ENCODE assay signal across 21 cellular contexts in genomic region chr1:119924948-119925898, GRCh38. TPM values are rescaled to one million over a fixed set of nuclear protein-coding genes. Genes with fewer than 3 reads are reported as not detected.
"Had no signal": no experiment of that assay in that cellular context is flagged by ENCODE, and none has a peak within 500 bp of the region (broad histone marks: within the 10 kb centered on the region; RNA-seq: fewer than 3 reads in every experiment).

No MANE protein-coding gene starts in this region.

- DNase-seq: activated CD4-positive, alpha-beta memory T cell treated with anti-CD3 and anti-CD28 coated beads for 36 hours; activated CD4-positive, alpha-beta T cell treated with anti-CD3 and anti-CD28 coated beads for 1 hour; activated CD8-positive, alpha-beta memory T cell treated with anti-CD3 and anti-CD28 coated beads, Interleukin-2, amount 10 ng/mL, durations not matched to agents 7 days and 5 days; activated naive CD4-positive, alpha-beta T cell treated with anti-CD3 and anti-CD28 coated beads, Interleukin-2, amount 50 U/mL, for 16 hours; activated T-cell treated with anti-CD3 and anti-CD28 coated beads, Interleukin-2, amount 50 U/mL, for 1 hour; amniotic stem cell; cortex of kidney; effector CD4-positive, alpha-beta T cell; heart left ventricle; immature natural killer cell; lower lobe of right lung; midbrain; ovary; stimulated activated CD4-positive, alpha-beta T cell treated with anti-CD3 and anti-CD28 coated beads, Interleukin-4, amount 100 ng/mL, for 24 hours; stimulated activated naive CD8-positive, alpha-beta T cell treated with anti-CD3 and anti-CD28 coated beads, Interleukin-15, Interleukin-2, amounts not matched to agents 100 U/mL and 50 U/mL, for 24 hours had no signal

- H3K4me1 Mint-ChIP-seq: activated CD8-positive, alpha-beta memory T cell treated with anti-CD3 and anti-CD28 coated beads, Interleukin-2, amount 10 ng/mL, durations not matched to agents 7 days and 5 days; immature natural killer cell had no signal

- H3K27me3 ChIP-seq: heart left ventricle, ovary, suprapubic skin, upper lobe of left lung had no signal

- H3K9me3 Mint-ChIP-seq: activated CD4-positive, alpha-beta memory T cell treated with anti-CD3 and anti-CD28 coated beads for 36 hours; immature natural killer cell had no signal

- H3K27me3 Mint-ChIP-seq: activated CD4-positive, alpha-beta memory T cell treated with anti-CD3 and anti-CD28 coated beads for 36 hours; activated CD8-positive, alpha-beta memory T cell treated with anti-CD3 and anti-CD28 coated beads, Interleukin-2, amount 10 ng/mL, durations not matched to agents 7 days and 5 days had no signal

- H3K4me3 ChIP-seq: heart left ventricle, lower lobe of right lung, ovary, skin epidermis, suprapubic skin, upper lobe of left lung had no signal

- H3K4me1 ChIP-seq: lower lobe of right lung, suprapubic skin, upper lobe of left lung had no signal

- H3K9me3 ChIP-seq: heart left ventricle, lower lobe of right lung, ovary, suprapubic skin, upper lobe of left lung had no signal

- H3K4me3 Mint-ChIP-seq: activated CD4-positive, alpha-beta memory T cell treated with anti-CD3 and anti-CD28 coated beads for 36 hours; activated CD8-positive, alpha-beta memory T cell treated with anti-CD3 and anti-CD28 coated beads, Interleukin-2, amount 10 ng/mL, durations not matched to agents 7 days and 5 days; immature natural killer cell had no signal

- H3K36me3 ChIP-seq: ovary had no signal

- H3K27ac Mint-ChIP-seq: activated CD4-positive, alpha-beta memory T cell treated with anti-CD3 and anti-CD28 coated beads for 36 hours had no signal

- H3K27ac ChIP-seq: heart left ventricle, lower lobe of right lung, ovary, skin epidermis, suprapubic skin, upper lobe of left lung, VCaP had no signal

RNA-seq across cellular contexts. Expression of gene ADAM30, which starts 28.9 kb away (rescaled TPM):
- total RNA-seq: activated CD4-positive, alpha-beta memory T cell treated with anti-CD3 and anti-CD28 coated beads for 36 hours; activated CD8-positive, alpha-beta memory T cell treated with anti-CD3 and anti-CD28 coated beads, Interleukin-2, amount 10 ng/mL, durations not matched to agents 7 days and 5 days; frontal cortex; heart left ventricle; lower lobe of right lung; ovary; suprapubic skin; T-helper 1 cell treated with Interleukin-12 subunit alpha and Interleukin-12 subunit beta and Interleukin-4 antibody, amounts not matched to agents 30 ng/mL and 1 ng/mL, for 36 hours; upper lobe of left lung had no signal
- polyA plus RNA-seq: heart left ventricle, immature natural killer cell, ovary had no signal
